In genomic region chr16:27203429-27204231, GRCh38 we compare ENCODE assay signal across 8 cellular contexts. TPM values are rescaled to one million over a fixed set of nuclear protein-coding genes. Genes with fewer than 3 reads are reported as not detected.
DNase-seq lines count a peak whose midpoint lies in the region; ATAC-seq lines count a peak whose summit lies in the region.

KDM8 (plus strand) TSS chr16:27203526; CDS start chr16:27210124, 6,598 bp downstream.

- H3K27me3 ChIP-seq in CD8-positive, alpha-beta memory T cell (ENCODE audit: insufficient read depth, low read length, poor library complexity, severe bottlenecking), result no peaks in the 10 kb centered on the region
- no peaks in the 10 kb centered on the region for H3K27me3 ChIP-seq in effector memory CD4-positive, alpha-beta T cell (replicated peaks; ENCODE audit: control insufficient read depth, insufficient read depth, low read length, poor library complexity, severe bottlenecking)

- peaks cover 52 to 63% (median 63%) of the 10 kb centered on the region in 3 donors for H3K4me1 Mint-ChIP-seq in CD8-positive, alpha-beta memory T cell

- peaks cover 0 to 17% (median 0%) of the 10 kb centered on the region in 3 donors for H3K36me3 Mint-ChIP-seq in CD8-positive, alpha-beta memory T cell

- H3K4me3 Mint-ChIP-seq in CD8-positive, alpha-beta memory T cell, result peak within 1 kb of the TSS; percentile 90 to 99 (median 95)

- H3K9me3 ChIP-seq in CD8-positive, alpha-beta memory T cell (ENCODE audit: low read length), result no peaks in the 10 kb centered on the region
- H3K9me3 ChIP-seq in effector memory CD4-positive, alpha-beta T cell (ENCODE audit: control insufficient read depth, low read length), result no peaks in the 10 kb centered on the region

- peak within 1 kb of the TSS; percentile 93 to 100 (median 99) for H3K27ac Mint-ChIP-seq in CD8-positive, alpha-beta memory T cell

- no peaks in the 10 kb centered on the region for H3K9me3 Mint-ChIP-seq in CD8-positive, alpha-beta memory T cell

- no peaks in the 10 kb centered on the region for H3K36me3 ChIP-seq in CD8-positive, alpha-beta memory T cell (ENCODE audit: insufficient read depth, low read length)
- peaks cover 5% of the 10 kb centered on the region for H3K36me3 ChIP-seq in effector memory CD4-positive, alpha-beta T cell (ENCODE audit: control insufficient read depth, insufficient read depth, low read length)

- peak; percentile 99 to 100 (median 100) for DNase-seq in CD8-positive, alpha-beta memory T cell
- DNase-seq in HS-5 (ENCODE audit: low read depth) (peak; percentile 95), medulla oblongata (ENCODE audit: extremely low spot score) (peak; percentile 100)
- DNase-seq in NK-92 treated with Interleukin-12 subunit alpha and Interleukin-12 subunit beta, amount 100 ng/mL, for 24 hours (lab: John Stamatoyannopoulos, UW), result peak; percentile 100
- DNase-seq in activated CD8-positive, alpha-beta memory T cell treated with anti-CD3 and anti-CD28 coated beads for 24 hours, result peak; percentile 99
- peak; percentile 99 to 100 (median 100) for DNase-seq in effector memory CD4-positive, alpha-beta T cell
- peak; percentile 100 for DNase-seq in stimulated activated CD8-positive, alpha-beta memory T cell treated with anti-CD3 and anti-CD28 coated beads, Interleukin-12 subunit alpha, Interleukin-12 subunit beta, amount 100 ng/mL, for 1 hour (ENCODE audit: low read depth)

- H3K27me3 Mint-ChIP-seq in CD8-positive, alpha-beta memory T cell, result no peaks in the 10 kb centered on the region

- peaks cover 51% of the 10 kb centered on the region for H3K4me1 ChIP-seq in CD8-positive, alpha-beta memory T cell (ENCODE audit: insufficient read depth, low read length)
- peaks cover 31% of the 10 kb centered on the region for H3K4me1 ChIP-seq in effector memory CD4-positive, alpha-beta T cell (ENCODE audit: control insufficient read depth, insufficient read depth, low read length, poor library complexity, severe bottlenecking)

- POLR2A ChIA-PET in CD8-positive, alpha-beta memory T cell (lab: Charles Lee), result interaction anchor here (0.6 to 2.2 kb wide), 12 partner anchors 22 to 1944 kb away, joined by 3 to 18 read pairs (median 5); partner anchors contain the start of gene IL21R

- peak; percentile 78 for ATAC-seq in GM19468 (IDR thresholded peaks at IDR 0.05; ENCODE audit: extremely low read depth, unreplicated experiment)

- H3K27ac ChIP-seq in CD8-positive, alpha-beta memory T cell (ENCODE audit: low read depth, low read length), result peak within 1 kb of the TSS; percentile 86
- H3K27ac ChIP-seq in effector memory CD4-positive, alpha-beta T cell (ENCODE audit: insufficient read depth, low read length, poor library complexity, severe bottlenecking), result peak within 1 kb of the TSS; percentile 98

- CTCF ChIA-PET in CD8-positive, alpha-beta memory T cell (lab: Charles Lee), result interaction anchor here (0.9 to 2.9 kb wide), 14 partner anchors 8 to 256 kb away, joined by 3 to 15 read pairs (median 4); no protein-coding TSS in a partner anchor

- H3K4me3 ChIP-seq in CD8-positive, alpha-beta memory T cell (ENCODE audit: low read length), result peak within 1 kb of the TSS; percentile 87
- H3K4me3 ChIP-seq in effector memory CD4-positive, alpha-beta T cell (ENCODE audit: insufficient read depth, low read depth, low read length, poor library complexity, severe bottlenecking), result peak within 1 kb of the TSS; percentile 82

RNA-seq across cellular contexts. Expression of gene KDM8, which starts in this region (rescaled TPM):
- total RNA-seq in CD8-positive, alpha-beta memory T cell, result 10 to 100 TPM in 1 of 2 experiments, 1 to 10 TPM in 1; 9.1 to 10.8 TPM
- polyA plus RNA-seq in CD8-positive, alpha-beta memory T cell, result 5.6 TPM

Comparison
In these comparisons a context has a peak if more than half of its experiments do, and no peak if none do; other contexts are left out.
1. Peak in every context shown above with its lines: DNase-seq, ATAC-seq, H3K4me3 ChIP-seq and H3K27ac ChIP-seq.